ENCODE assay signal across 30 cellular contexts in genomic region chr14:77253333-77254190, GRCh38. TPM values are rescaled to one million over a fixed set of nuclear protein-coding genes. Genes with fewer than 3 reads are reported as not detected.
"Had no signal": no experiment of that assay in that cellular context is flagged by ENCODE, and none has a peak within 500 bp of the region (broad histone marks: within the 10 kb centered on the region; RNA-seq: fewer than 3 reads in every experiment).

No MANE protein-coding gene starts in this region.

- H3K4me3 ChIP-seq: esophagus squamous epithelium, heart right ventricle, left lung, prostate gland, right atrium auricular region, sigmoid colon, thoracic aorta, tibial nerve, upper lobe of left lung had no signal

- H3K27ac Mint-ChIP-seq: effector memory CD8-positive, alpha-beta T cell; natural killer cell; stimulated activated memory B cell treated with anti-CD40 and anti-IgM and Interleukin-4, amounts not matched to agents 10 μg/mL and 1 μg/mL and 100 μg/mL, for 72 hours had no signal

- DNase-seq: cortex of kidney; effector memory CD8-positive, alpha-beta T cell; erythroblast; esophagus squamous epithelium; foreskin melanocyte; glutamatergic neuron; heart right ventricle; hippocampal formation; left cardiac atrium; mammary epithelial cell; natural killer cell; sigmoid colon; stimulated activated CD4-positive, alpha-beta T cell treated with anti-CD3 and anti-CD28 coated beads, Interleukin-2, amount 100 ng/mL, for 24 hours; stimulated activated CD4-positive, alpha-beta T cell treated with anti-CD3 and anti-CD28 coated beads, Interleukin-4, amount 100 ng/mL, for 24 hours; stimulated activated naive CD8-positive, alpha-beta T cell treated with anti-CD3 and anti-CD28 coated beads, Interleukin-15, Interleukin-2, amounts not matched to agents 100 U/mL and 50 U/mL, for 24 hours; upper lobe of left lung had no signal

- H3K36me3 Mint-ChIP-seq: natural killer cell; stimulated activated memory B cell treated with anti-CD40 and anti-IgM and Interleukin-4, amounts not matched to agents 10 μg/mL and 1 μg/mL and 100 μg/mL, for 72 hours had no signal

- H3K4me1 ChIP-seq: esophagus squamous epithelium, heart right ventricle, left lung, prostate gland, right atrium auricular region, sigmoid colon, tibial nerve, upper lobe of left lung had no signal

- H3K9me3 Mint-ChIP-seq: effector memory CD8-positive, alpha-beta T cell; natural killer cell; stimulated activated memory B cell treated with anti-CD40 and anti-IgM and Interleukin-4, amounts not matched to agents 10 μg/mL and 1 μg/mL and 100 μg/mL, for 72 hours had no signal

- H3K4me3 Mint-ChIP-seq: effector memory CD8-positive, alpha-beta T cell; natural killer cell; stimulated activated memory B cell treated with anti-CD40 and anti-IgM and Interleukin-4, amounts not matched to agents 10 μg/mL and 1 μg/mL and 100 μg/mL, for 72 hours had no signal

- H3K36me3 ChIP-seq: heart right ventricle, left lung, neutrophil, prostate gland, right atrium auricular region, sigmoid colon, thoracic aorta, tibial nerve, upper lobe of left lung had no signal

- H3K27me3 ChIP-seq: neutrophil, right atrium auricular region, sigmoid colon, tibial nerve, upper lobe of left lung had no signal

- H3K4me1 Mint-ChIP-seq: natural killer cell; stimulated activated memory B cell treated with anti-CD40 and anti-IgM and Interleukin-4, amounts not matched to agents 10 μg/mL and 1 μg/mL and 100 μg/mL, for 72 hours had no signal

- H3K9me3 ChIP-seq: esophagus squamous epithelium, heart right ventricle, left lung, neutrophil, prostate gland, right atrium auricular region, sigmoid colon, thoracic aorta, tibial nerve, upper lobe of left lung had no signal

- H3K27ac ChIP-seq: esophagus squamous epithelium, heart right ventricle, left lung, neutrophil, prostate gland, right atrium auricular region, sigmoid colon, thoracic aorta, tibial nerve, upper lobe of left lung had no signal

RNA-seq across cellular contexts. Expression of gene NGB, which starts 17.4 kb away (rescaled TPM):
- total RNA-seq: dermis microvascular lymphatic vessel endothelial cell, esophagus squamous epithelium, heart right ventricle, kidney epithelial cell, left cardiac atrium, left lung, lower leg skin, mesenteric fat pad, mononuclear cell, natural killer cell, osteocyte, right atrium auricular region, skeletal muscle tissue, thoracic aorta, tibial nerve had no signal
